Comparison of ENCODE assay signal across 11 cellular contexts in genomic region chr20:56249244-56249955, GRCh38. TPM values are rescaled to one million over a fixed set of nuclear protein-coding genes. Genes with fewer than 3 reads are reported as not detected.
DNase-seq lines count a peak whose midpoint lies in the region; ATAC-seq, FAIRE-seq and TF ChIP-seq lines count a peak whose summit lies in the region.
"Had no signal": no experiment of that assay in that cellular context is flagged by ENCODE, and none has a peak within 500 bp of the region (broad histone marks: within the 10 kb centered on the region; RNA-seq: fewer than 3 reads in every experiment).

No MANE protein-coding gene starts in this region.

- DNase-seq in GM12892 (ENCODE audit: insufficient read length): no peak
- DNase-seq in NCI-H146 treated with DMSO at 0.1 percent for 48 hours (lab: John Stamatoyannopoulos, UW; ENCODE audit: unreplicated experiment): peak; percentile 1
- no peak for DNase-seq in choroid plexus epithelial cell (ENCODE audit: low read depth)
- peak in 2 of 3 donors; percentile 5 to 19 for DNase-seq in stimulated activated CD4-positive, alpha-beta T cell treated with anti-CD3 and anti-CD28 coated beads, Interleukin-12 subunit alpha, Interleukin-12 subunit beta, amount 100 ng/mL, for 48 hours (ENCODE audit: low read depth in 2 of 3, low spot score in 1 of 3)
- no peak for DNase-seq in central memory CD4-positive, alpha-beta T cell
- DNase-seq in activated CD8-positive, alpha-beta memory T cell treated with anti-CD3 and anti-CD28 coated beads, Interleukin-2, amount 10 ng/mL, durations not matched to agents 7 days and 5 days: no peak
- DNase-seq in NCI-H1105 treated with DMSO at 0.1 percent for 48 hours (lab: John Stamatoyannopoulos, UW): no peak

- H3K4me3 Mint-ChIP-seq in activated CD8-positive, alpha-beta memory T cell treated with anti-CD3 and anti-CD28 coated beads, Interleukin-2, amount 10 ng/mL, durations not matched to agents 7 days and 5 days: no peak overlapping the region
- H3K4me3 Mint-ChIP-seq: stimulated activated effector memory CD8-positive, alpha-beta T cell treated with anti-CD3 and anti-CD28 coated beads, Interleukin-12 subunit alpha, Interleukin-12 subunit beta, amount 100 ng/mL, for 72 hours had no signal

- TF ChIP-seq CTCF in C4-2B (conservative IDR thresholded peaks at IDR 0.05) (peak; percentile 84), choroid plexus epithelial cell (conservative IDR thresholded peaks at IDR 0.05; ENCODE audit: low read depth, low read length) (peak; percentile 28)

- TF ChIP-seq POLR2A in GM12892 (IDR thresholded peaks at IDR 0.05; ENCODE audit: low read depth, low read length): no peak

- CTCF ChIA-PET in activated CD8-positive, alpha-beta memory T cell treated with anti-CD3 and anti-CD28 coated beads, Interleukin-2, amount 10 ng/mL, durations not matched to agents 7 days and 5 days (lab: Charles Lee): interaction anchor here (1.2 kb wide), 1 partner anchor 94 kb away, joined by 13 read pairs; no protein-coding TSS in a partner anchor

- H3K27ac ChIP-seq in C4-2B: no peak overlapping the region

- H3K4me3 ChIP-seq in choroid plexus epithelial cell (ENCODE audit: low read depth, low read length): no peak overlapping the region

- FAIRE-seq in GM12892 (lab: Jason Lieb, UNC): peak; percentile 90

- ATAC-seq in activated CD8-positive, alpha-beta memory T cell treated with anti-CD3 and anti-CD28 coated beads, Interleukin-2, amount 10 ng/mL, durations not matched to agents 7 days and 5 days: no peak
- ATAC-seq: stimulated activated effector memory CD8-positive, alpha-beta T cell treated with anti-CD3 and anti-CD28 coated beads, Interleukin-12 subunit alpha, Interleukin-12 subunit beta, amount 100 ng/mL, for 72 hours had no signal

- H3K27ac Mint-ChIP-seq in activated CD8-positive, alpha-beta memory T cell treated with anti-CD3 and anti-CD28 coated beads, Interleukin-2, amount 10 ng/mL, durations not matched to agents 7 days and 5 days: no peak overlapping the region
- H3K27ac Mint-ChIP-seq: stimulated activated effector memory CD8-positive, alpha-beta T cell treated with anti-CD3 and anti-CD28 coated beads, Interleukin-12 subunit alpha, Interleukin-12 subunit beta, amount 100 ng/mL, for 72 hours had no signal

- H3K27me3 Mint-ChIP-seq in activated CD8-positive, alpha-beta memory T cell treated with anti-CD3 and anti-CD28 coated beads, Interleukin-2, amount 10 ng/mL, durations not matched to agents 7 days and 5 days: peaks cover 8% of the 10 kb centered on the region

- no peaks in the 10 kb centered on the region for H3K4me1 Mint-ChIP-seq in activated CD8-positive, alpha-beta memory T cell treated with anti-CD3 and anti-CD28 coated beads, Interleukin-2, amount 10 ng/mL, durations not matched to agents 7 days and 5 days
- H3K4me1 Mint-ChIP-seq: stimulated activated effector memory CD8-positive, alpha-beta T cell treated with anti-CD3 and anti-CD28 coated beads, Interleukin-12 subunit alpha, Interleukin-12 subunit beta, amount 100 ng/mL, for 72 hours had no signal

- H3K9me3 Mint-ChIP-seq in activated CD8-positive, alpha-beta memory T cell treated with anti-CD3 and anti-CD28 coated beads, Interleukin-2, amount 10 ng/mL, durations not matched to agents 7 days and 5 days (ENCODE audit: low read depth): no peaks in the 10 kb centered on the region
- H3K9me3 Mint-ChIP-seq: stimulated activated effector memory CD8-positive, alpha-beta T cell treated with anti-CD3 and anti-CD28 coated beads, Interleukin-12 subunit alpha, Interleukin-12 subunit beta, amount 100 ng/mL, for 72 hours had no signal

- H3K36me3 Mint-ChIP-seq in activated CD8-positive, alpha-beta memory T cell treated with anti-CD3 and anti-CD28 coated beads, Interleukin-2, amount 10 ng/mL, durations not matched to agents 7 days and 5 days: no peaks in the 10 kb centered on the region
- H3K36me3 Mint-ChIP-seq: stimulated activated effector memory CD8-positive, alpha-beta T cell treated with anti-CD3 and anti-CD28 coated beads, Interleukin-12 subunit alpha, Interleukin-12 subunit beta, amount 100 ng/mL, for 72 hours had no signal

RNA-seq across cellular contexts. Expression of gene MC3R, which starts 0.9 kb away (rescaled TPM):
- polyA plus RNA-seq in GM12892 (2012; ENCODE audit: missing spikeins): not detected
- not detected for total RNA-seq in activated CD8-positive, alpha-beta memory T cell treated with anti-CD3 and anti-CD28 coated beads, Interleukin-2, amount 10 ng/mL, durations not matched to agents 7 days and 5 days
- total RNA-seq: glomerular endothelial cell, LHCN-M2 had no signal

Comparison
In these comparisons a context has a peak if more than half of its experiments do, and no peak if none do; other contexts are left out.
1. DNase-seq: peak in NCI-H146 treated with DMSO at 0.1 percent for 48 hours (single experiment) and stimulated activated CD4-positive, alpha-beta T cell treated with anti-CD3 and anti-CD28 coated beads, Interleukin-12 subunit alpha, Interleukin-12 subunit beta, amount 100 ng/mL, for 48 hours (2 of 3); none in GM12892 (single experiment), choroid plexus epithelial cell (single experiment), central memory CD4-positive, alpha-beta T cell (single experiment), activated CD8-positive, alpha-beta memory T cell treated with anti-CD3 and anti-CD28 coated beads, Interleukin-2, amount 10 ng/mL, durations not matched to agents 7 days and 5 days (single experiment) and NCI-H1105 treated with DMSO at 0.1 percent for 48 hours (single experiment).